1 cellular context compared by ENCODE assay signal in the genomic region with DNA sequence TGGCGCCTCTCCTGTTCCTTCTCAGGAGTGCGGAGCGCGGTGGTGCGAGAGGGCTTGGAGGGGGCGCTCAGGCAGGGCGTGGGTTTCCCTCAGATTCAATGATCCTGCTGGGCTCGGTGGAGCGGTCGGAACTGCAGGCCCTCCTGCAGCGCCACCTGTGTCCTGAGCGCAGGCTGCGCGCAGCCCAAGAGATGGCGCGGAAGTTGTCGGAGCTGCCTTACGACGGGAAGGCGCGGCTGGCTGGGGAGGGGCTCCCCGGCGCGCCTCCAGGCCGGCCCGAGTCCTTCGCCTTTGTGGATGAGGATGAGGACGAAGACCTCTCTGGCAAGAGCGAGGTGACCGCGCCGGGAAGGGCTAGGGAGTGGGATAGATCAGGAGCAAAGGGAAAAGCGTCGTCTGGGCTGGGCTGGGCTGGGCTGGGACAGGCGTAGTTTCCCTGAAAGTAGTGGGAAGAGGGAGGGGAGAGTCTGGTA.
TF ChIP-seq lines count a peak whose summit lies in the region.

No MANE protein-coding gene starts in this region.

TF ChIP-seq in K562, 482 proteins besides CTCF, POLR2A, EP300 and RAD21 (continued from another document and continues in another):
- TF ChIP-seq, protein P1, sequence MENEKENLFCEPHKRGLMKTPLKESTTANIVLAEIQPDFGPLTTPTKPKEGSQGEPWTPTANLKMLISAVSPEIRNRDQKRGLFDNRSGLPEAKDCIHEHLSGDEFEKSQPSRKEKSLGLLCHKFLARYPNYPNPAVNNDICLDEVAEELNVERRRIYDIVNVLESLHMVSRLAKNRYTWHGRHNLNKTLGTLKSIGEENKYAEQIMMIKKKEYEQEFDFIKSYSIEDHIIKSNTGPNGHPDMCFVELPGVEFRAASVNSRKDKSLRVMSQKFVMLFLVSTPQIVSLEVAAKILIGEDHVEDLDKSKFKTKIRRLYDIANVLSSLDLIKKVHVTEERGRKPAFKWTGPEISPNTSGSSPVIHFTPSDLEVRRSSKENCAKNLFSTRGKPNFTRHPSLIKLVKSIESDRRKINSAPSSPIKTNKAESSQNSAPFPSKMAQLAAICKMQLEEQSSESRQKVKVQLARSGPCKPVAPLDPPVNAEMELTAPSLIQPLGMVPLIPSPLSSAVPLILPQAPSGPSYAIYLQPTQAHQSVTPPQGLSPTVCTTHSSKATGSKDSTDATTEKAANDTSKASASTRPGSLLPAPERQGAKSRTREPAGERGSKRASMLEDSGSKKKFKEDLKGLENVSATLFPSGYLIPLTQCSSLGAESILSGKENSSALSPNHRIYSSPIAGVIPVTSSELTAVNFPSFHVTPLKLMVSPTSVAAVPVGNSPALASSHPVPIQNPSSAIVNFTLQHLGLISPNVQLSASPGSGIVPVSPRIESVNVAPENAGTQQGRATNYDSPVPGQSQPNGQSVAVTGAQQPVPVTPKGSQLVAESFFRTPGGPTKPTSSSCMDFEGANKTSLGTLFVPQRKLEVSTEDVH (IDR thresholded peaks at IDR 0.05; ENCODE audit: low read depth, partially characterized antibody) = peak; percentile 32
- TF ChIP-seq XRCC5 (IDR thresholded peaks at IDR 0.05; ENCODE audit: low read depth, low read length) (peak; percentile 88), SNRNP70 (optimal IDR thresholded peaks at IDR 0.05; ENCODE audit: low read depth, low read length) (no peak), CBFA2T2 (conservative IDR thresholded peaks at IDR 0.05) (no peak), SRSF9 (IDR thresholded peaks at IDR 0.05; ENCODE audit: borderline replicate concordance, low read depth, low read length) (no peak), EGR1 (conservative IDR thresholded peaks at IDR 0.05) (peak; percentile 9), BCLAF1 (IDR thresholded peaks at IDR 0.05; ENCODE audit: borderline replicate concordance in 1 of 2, control insufficient read depth in 1 of 2, low read depth in 2 of 2, low read length in 1 of 2) (0 out of 4 replicates have a peak, but pooled peaks of 1 of the 2 experiments have one; percentile 66), ARHGAP35 (IDR thresholded peaks at IDR 0.05; ENCODE audit: partially characterized antibody) (no peak), FIP1L1 (IDR thresholded peaks at IDR 0.05; ENCODE audit: low read depth, low read length, poor library complexity, severe bottlenecking) (peak; percentile 59), CREM (IDR thresholded peaks at IDR 0.05; ENCODE audit: low read depth) (peak; percentile 81), CTCFL (IDR thresholded peaks at IDR 0.05; ENCODE audit: borderline replicate concordance, insufficient read depth, low read depth, low read length, poor library complexity, severe bottlenecking) (peak; percentile 90), SPI1 (IDR thresholded peaks at IDR 0.05; ENCODE audit: borderline replicate concordance, low read depth, low read length) (peak; percentile 24; the same call in 1 of the 2 replicates), JUN (IDR thresholded peaks at IDR 0.05; ENCODE audit: borderline replicate concordance, low read depth, low read length) (0 out of 2 replicates have a peak, but pooled peaks have one; percentile 23), JUN (CRISPR knock-in tag; IDR thresholded peaks at IDR 0.05; ENCODE audit: borderline replicate concordance) (no peak), HMGN3 (IDR thresholded peaks at IDR 0.05; ENCODE audit: borderline replicate concordance, extremely low read depth, insufficient read length, low read depth, low read length) (peak; percentile 60), TBL1XR1 (IDR thresholded peaks at IDR 0.05; ENCODE audit: low read length in 2 of 2) (no peak), POLR3G (IDR thresholded peaks at IDR 0.05; ENCODE audit: extremely low read depth, insufficient read length, insufficient replicate concordance) (no peak), PTTG1 (tag; IDR thresholded peaks at IDR 0.05; ENCODE audit: low read depth) (no peak), UBTF (IDR thresholded peaks at IDR 0.05; ENCODE audit: borderline replicate concordance in 1 of 2, low read depth in 2 of 2, low read length in 2 of 2) (peak; percentile 34 to 92; a peak in 2 of 4 replicates), CHD2 (IDR thresholded peaks at IDR 0.05; ENCODE audit: low read depth, low read length) (no peak), TOE1 (IDR thresholded peaks at IDR 0.05; ENCODE audit: borderline replicate concordance) (peak; percentile 44; the same call in 1 of the 2 replicates), TOE1 (CRISPR knock-in tag; IDR thresholded peaks at IDR 0.05; ENCODE audit: borderline replicate concordance, low read depth) (no peak), NR2C2 (CRISPR knock-in tag; IDR thresholded peaks at IDR 0.05) (0 out of 2 replicates have a peak, but pooled peaks have one; percentile 54), NR2C2 (tag; IDR thresholded peaks at IDR 0.05) (no peak), ILF3 (IDR thresholded peaks at IDR 0.05; ENCODE audit: borderline replicate concordance) (no peak), ZZZ3 (IDR thresholded peaks at IDR 0.05) (no peak), CHD4 (IDR thresholded peaks at IDR 0.05; ENCODE audit: insufficient read depth, insufficient replicate concordance, low read depth, low read length, poor library complexity, severe bottlenecking) (no peak), ZNF24 (IDR thresholded peaks at IDR 0.05) (0 out of 2 replicates have a peak, but pooled peaks have one; percentile 40), YY1 (IDR thresholded peaks at IDR 0.05; ENCODE audit: borderline replicate concordance in 1 of 3, control insufficient read depth in 1 of 3, extremely low read depth in 1 of 3, insufficient read depth in 3 of 3, insufficient read length in 1 of 3, insufficient replicate concordance in 2 of 3, low read depth in 1 of 3, low read length in 2 of 3) (peak; percentile 29 to 71 (median 70)), PHF21A (IDR thresholded peaks at IDR 0.05; ENCODE audit: borderline replicate concordance, low read depth) (0 out of 2 replicates have a peak, but pooled peaks have one; percentile 43), ETV1 (tag; conservative IDR thresholded peaks at IDR 0.05; ENCODE audit: low read depth) (peak; percentile 55; the same call in 1 of the 2 replicates), RBFOX2 (IDR thresholded peaks at IDR 0.05; ENCODE audit: low read depth, low read length) (peak; percentile 62), E2F6 (IDR thresholded peaks at IDR 0.05; ENCODE audit: borderline replicate concordance in 1 of 2, extremely low read depth in 1 of 2, insufficient read depth in 1 of 2, insufficient read length in 1 of 2, low read depth in 1 of 2, low read length in 1 of 2, poor library complexity in 1 of 2, severe bottlenecking in 1 of 2) (peak; percentile 48 to 83), SOX6 (IDR thresholded peaks at IDR 0.05) (0 out of 2 replicates have a peak, but pooled peaks have one; percentile 50), BMI1 (IDR thresholded peaks at IDR 0.05; ENCODE audit: low read length) (peak; percentile 53; the same call in 1 of the 2 replicates), ZFP36 (IDR thresholded peaks at IDR 0.05; ENCODE audit: low read depth, low read length, partially characterized antibody) (peak; percentile 50), CXXC5 (CRISPR knock-in tag; IDR thresholded peaks at IDR 0.05) (peak; percentile 77), TEAD4 (IDR thresholded peaks at IDR 0.05; ENCODE audit: low read length) (0 out of 2 replicates have a peak, but pooled peaks have one; percentile 24), TEAD4 (CRISPR knock-in tag; IDR thresholded peaks at IDR 0.05; ENCODE audit: borderline replicate concordance) (no peak), NCOA6 (IDR thresholded peaks at IDR 0.05) (peak; percentile 94), KAT8 (IDR thresholded peaks at IDR 0.05; ENCODE audit: low read depth) (no peak), ZNF445 (CRISPR knock-in tag; IDR thresholded peaks at IDR 0.05; ENCODE audit: low read depth) (no peak), NRF1 (conservative IDR thresholded peaks at IDR 0.05 in 1 of 2, IDR thresholded peaks at IDR 0.05 in 1 of 2) (peak; percentile 78 to 83), GABPA (tag; conservative IDR thresholded peaks at IDR 0.05; ENCODE audit: low read depth) (peak; percentile 44)
- TF ChIP-seq, protein P2, sequence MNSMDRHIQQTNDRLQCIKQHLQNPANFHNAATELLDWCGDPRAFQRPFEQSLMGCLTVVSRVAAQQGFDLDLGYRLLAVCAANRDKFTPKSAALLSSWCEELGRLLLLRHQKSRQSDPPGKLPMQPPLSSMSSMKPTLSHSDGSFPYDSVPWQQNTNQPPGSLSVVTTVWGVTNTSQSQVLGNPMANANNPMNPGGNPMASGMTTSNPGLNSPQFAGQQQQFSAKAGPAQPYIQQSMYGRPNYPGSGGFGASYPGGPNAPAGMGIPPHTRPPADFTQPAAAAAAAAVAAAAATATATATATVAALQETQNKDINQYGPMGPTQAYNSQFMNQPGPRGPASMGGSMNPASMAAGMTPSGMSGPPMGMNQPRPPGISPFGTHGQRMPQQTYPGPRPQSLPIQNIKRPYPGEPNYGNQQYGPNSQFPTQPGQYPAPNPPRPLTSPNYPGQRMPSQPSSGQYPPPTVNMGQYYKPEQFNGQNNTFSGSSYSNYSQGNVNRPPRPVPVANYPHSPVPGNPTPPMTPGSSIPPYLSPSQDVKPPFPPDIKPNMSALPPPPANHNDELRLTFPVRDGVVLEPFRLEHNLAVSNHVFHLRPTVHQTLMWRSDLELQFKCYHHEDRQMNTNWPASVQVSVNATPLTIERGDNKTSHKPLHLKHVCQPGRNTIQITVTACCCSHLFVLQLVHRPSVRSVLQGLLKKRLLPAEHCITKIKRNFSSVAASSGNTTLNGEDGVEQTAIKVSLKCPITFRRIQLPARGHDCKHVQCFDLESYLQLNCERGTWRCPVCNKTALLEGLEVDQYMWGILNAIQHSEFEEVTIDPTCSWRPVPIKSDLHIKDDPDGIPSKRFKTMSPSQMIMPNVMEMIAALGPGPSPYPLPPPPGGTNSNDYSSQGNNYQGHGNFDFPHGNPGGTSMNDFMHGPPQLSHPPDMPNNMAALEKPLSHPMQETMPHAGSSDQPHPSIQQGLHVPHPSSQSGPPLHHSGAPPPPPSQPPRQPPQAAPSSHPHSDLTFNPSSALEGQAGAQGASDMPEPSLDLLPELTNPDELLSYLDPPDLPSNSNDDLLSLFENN (IDR thresholded peaks at IDR 0.05; ENCODE audit: low read depth in 2 of 2, low read length in 2 of 2) = peak in 1 of 2 experiments; percentile 25; a peak in 1 of 4 replicates
